Comparison of ENCODE assay signal across 11 cellular contexts in the genomic region with DNA sequence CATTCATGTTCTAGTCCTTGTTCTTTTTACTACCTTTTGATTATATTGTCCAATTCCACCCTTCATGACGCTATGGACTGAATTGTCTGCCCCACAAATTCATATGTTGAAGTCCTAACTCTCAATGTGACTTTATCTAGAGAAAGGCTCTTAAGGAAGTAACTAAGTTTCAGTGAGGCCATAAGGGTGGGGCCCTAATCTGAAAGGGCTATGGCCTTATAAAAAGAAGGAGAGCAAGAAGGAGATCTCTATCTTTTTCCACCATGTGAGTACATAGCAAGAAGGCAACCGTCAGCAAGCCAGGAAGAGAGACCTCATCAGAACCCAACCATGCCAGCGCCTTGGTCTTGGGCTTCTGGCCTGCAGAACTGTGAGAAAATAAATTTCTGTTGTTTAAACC.
"Had no signal": no experiment of that assay in that cellular context is flagged by ENCODE, and none has a peak within 500 bp of the region (broad histone marks: within the 10 kb centered on the region; RNA-seq: fewer than 3 reads in every experiment).

No MANE protein-coding gene starts in this region.

- H3K36me3 ChIP-seq: neutrophil, tibial artery had no signal

- H3K27me3 Mint-ChIP-seq: activated CD8-positive, alpha-beta T cell treated with anti-CD3 and anti-CD28 coated beads for 36 hours; T-cell had no signal

- H3K36me3 Mint-ChIP-seq: activated naive CD8-positive, alpha-beta T cell treated with anti-CD3 and anti-CD28 coated beads, Interleukin-2, amount 10 ng/mL, durations not matched to agents 7 days and 5 days; stimulated activated effector memory CD8-positive, alpha-beta T cell treated with anti-CD3 and anti-CD28 coated beads, Interleukin-12 subunit alpha, Interleukin-12 subunit beta, amount 100 ng/mL, for 72 hours; T-cell had no signal

- H3K27ac ChIP-seq: dorsolateral prefrontal cortex, neutrophil, SK-N-MC had no signal

- H3K4me3 ChIP-seq: dorsolateral prefrontal cortex, SK-N-MC, tibial artery had no signal

- H3K9me3 ChIP-seq: neutrophil, tibial artery had no signal

- H3K27ac Mint-ChIP-seq: activated CD8-positive, alpha-beta T cell treated with anti-CD3 and anti-CD28 coated beads for 36 hours; activated naive CD8-positive, alpha-beta T cell treated with anti-CD3 and anti-CD28 coated beads, Interleukin-2, amount 10 ng/mL, durations not matched to agents 7 days and 5 days; stimulated activated effector memory CD8-positive, alpha-beta T cell treated with anti-CD3 and anti-CD28 coated beads, Interleukin-12 subunit alpha, Interleukin-12 subunit beta, amount 100 ng/mL, for 72 hours; T-cell had no signal

- H3K9me3 Mint-ChIP-seq: activated CD8-positive, alpha-beta T cell treated with anti-CD3 and anti-CD28 coated beads for 36 hours; activated naive CD8-positive, alpha-beta T cell treated with anti-CD3 and anti-CD28 coated beads, Interleukin-2, amount 10 ng/mL, durations not matched to agents 7 days and 5 days; stimulated activated effector memory CD8-positive, alpha-beta T cell treated with anti-CD3 and anti-CD28 coated beads, Interleukin-12 subunit alpha, Interleukin-12 subunit beta, amount 100 ng/mL, for 72 hours; T-cell had no signal

- H3K4me3 Mint-ChIP-seq: activated CD8-positive, alpha-beta T cell treated with anti-CD3 and anti-CD28 coated beads for 36 hours; activated naive CD8-positive, alpha-beta T cell treated with anti-CD3 and anti-CD28 coated beads, Interleukin-2, amount 10 ng/mL, durations not matched to agents 7 days and 5 days; stimulated activated effector memory CD8-positive, alpha-beta T cell treated with anti-CD3 and anti-CD28 coated beads, Interleukin-12 subunit alpha, Interleukin-12 subunit beta, amount 100 ng/mL, for 72 hours; T-cell had no signal

- H3K27me3 ChIP-seq: dorsolateral prefrontal cortex, neutrophil, tibial artery had no signal

- ATAC-seq: activated CD8-positive, alpha-beta T cell treated with anti-CD3 and anti-CD28 coated beads for 36 hours; stimulated activated effector memory CD8-positive, alpha-beta T cell treated with anti-CD3 and anti-CD28 coated beads, Interleukin-12 subunit alpha, Interleukin-12 subunit beta, amount 100 ng/mL, for 72 hours; T-cell had no signal

- DNase-seq: activated CD8-positive, alpha-beta memory T cell treated with anti-CD3 and anti-CD28 coated beads, Interleukin-2, amount 50 U/mL, for 48 hours; activated CD8-positive, alpha-beta T cell treated with anti-CD3 and anti-CD28 coated beads for 36 hours; activated naive CD8-positive, alpha-beta T cell treated with anti-CD3 and anti-CD28 coated beads, Interleukin-2, amount 10 ng/mL, durations not matched to agents 7 days and 5 days; dorsolateral prefrontal cortex; left cardiac atrium; posterior cingulate gyrus; T-cell; tibial artery had no signal
